ENCODE assay signal across 1 cellular context in the genomic region with DNA sequence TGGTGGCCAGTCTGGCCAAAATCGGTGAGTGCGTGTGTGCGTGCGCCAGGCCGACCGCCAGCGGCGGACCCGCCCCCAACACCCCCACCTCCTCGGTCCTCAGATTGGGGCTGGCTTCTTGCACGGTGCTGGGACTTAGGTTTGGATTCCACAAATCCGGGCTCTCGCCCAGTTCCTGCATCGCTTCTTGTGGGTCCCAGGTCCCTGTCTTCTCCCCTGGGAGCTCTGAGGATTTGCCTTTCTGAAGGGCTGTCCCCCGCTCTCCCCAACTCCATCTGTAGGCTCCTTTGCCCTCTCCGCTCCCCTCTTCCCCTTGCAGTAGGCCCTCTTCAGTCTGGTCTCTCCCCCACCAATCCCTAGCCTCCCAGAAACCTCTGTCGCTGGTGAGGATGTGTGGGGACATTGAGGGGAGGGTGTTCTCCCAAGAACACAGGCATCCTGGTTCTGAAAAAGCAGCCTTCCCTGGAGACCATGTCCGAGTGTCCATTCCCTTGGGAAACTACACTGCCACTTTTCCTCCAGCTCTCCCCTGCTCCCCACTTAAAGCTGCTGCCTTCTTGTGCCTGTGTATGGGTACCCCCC.
A peak's percentile ranks its signal among the peaks of the same experiment; 100 is the strongest.
TF ChIP-seq lines count a peak whose summit lies in the region.

No MANE protein-coding gene starts in this region.

TF ChIP-seq in HepG2, 621 proteins besides CTCF, POLR2A, EP300 and RAD21 (continued from another document):
- TF ChIP-seq, protein P1, sequence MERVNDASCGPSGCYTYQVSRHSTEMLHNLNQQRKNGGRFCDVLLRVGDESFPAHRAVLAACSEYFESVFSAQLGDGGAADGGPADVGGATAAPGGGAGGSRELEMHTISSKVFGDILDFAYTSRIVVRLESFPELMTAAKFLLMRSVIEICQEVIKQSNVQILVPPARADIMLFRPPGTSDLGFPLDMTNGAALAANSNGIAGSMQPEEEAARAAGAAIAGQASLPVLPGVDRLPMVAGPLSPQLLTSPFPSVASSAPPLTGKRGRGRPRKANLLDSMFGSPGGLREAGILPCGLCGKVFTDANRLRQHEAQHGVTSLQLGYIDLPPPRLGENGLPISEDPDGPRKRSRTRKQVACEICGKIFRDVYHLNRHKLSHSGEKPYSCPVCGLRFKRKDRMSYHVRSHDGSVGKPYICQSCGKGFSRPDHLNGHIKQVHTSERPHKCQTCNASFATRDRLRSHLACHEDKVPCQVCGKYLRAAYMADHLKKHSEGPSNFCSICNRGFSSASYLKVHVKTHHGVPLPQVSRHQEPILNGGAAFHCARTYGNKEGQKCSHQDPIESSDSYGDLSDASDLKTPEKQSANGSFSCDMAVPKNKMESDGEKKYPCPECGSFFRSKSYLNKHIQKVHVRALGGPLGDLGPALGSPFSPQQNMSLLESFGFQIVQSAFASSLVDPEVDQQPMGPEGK (CRISPR knock-in tag; IDR thresholded peaks at IDR 0.05), result peak; percentile 36; the same call in 1 of the 2 replicates
- TF ChIP-seq ZNF572 (CRISPR knock-in tag; IDR thresholded peaks at IDR 0.05) (no peak), SMAD1 (CRISPR knock-in tag; IDR thresholded peaks at IDR 0.05; ENCODE audit: borderline replicate concordance, low read depth) (no peak), ZNF749 (CRISPR knock-in tag; IDR thresholded peaks at IDR 0.05; ENCODE audit: borderline replicate concordance) (0 out of 2 replicates have a peak, but pooled peaks have one; percentile 30), RXRA (CRISPR knock-in tag; IDR thresholded peaks at IDR 0.05) (0 out of 2 replicates have a peak, but pooled peaks have one; percentile 20), ZNF17 (CRISPR knock-in tag; IDR thresholded peaks at IDR 0.05) (no peak), TAF1 (CRISPR knock-in tag; IDR thresholded peaks at IDR 0.05) (0 out of 2 replicates have a peak, but pooled peaks have one; percentile 10), KDM2A (CRISPR knock-in tag; IDR thresholded peaks at IDR 0.05; ENCODE audit: borderline replicate concordance, low read depth) (peak; percentile 64; the same call in 1 of the 2 replicates), ZFP82 (CRISPR knock-in tag; IDR thresholded peaks at IDR 0.05; ENCODE audit: borderline replicate concordance) (peak; percentile 4; the same call in 1 of the 2 replicates)
- TF ChIP-seq, protein P2, sequence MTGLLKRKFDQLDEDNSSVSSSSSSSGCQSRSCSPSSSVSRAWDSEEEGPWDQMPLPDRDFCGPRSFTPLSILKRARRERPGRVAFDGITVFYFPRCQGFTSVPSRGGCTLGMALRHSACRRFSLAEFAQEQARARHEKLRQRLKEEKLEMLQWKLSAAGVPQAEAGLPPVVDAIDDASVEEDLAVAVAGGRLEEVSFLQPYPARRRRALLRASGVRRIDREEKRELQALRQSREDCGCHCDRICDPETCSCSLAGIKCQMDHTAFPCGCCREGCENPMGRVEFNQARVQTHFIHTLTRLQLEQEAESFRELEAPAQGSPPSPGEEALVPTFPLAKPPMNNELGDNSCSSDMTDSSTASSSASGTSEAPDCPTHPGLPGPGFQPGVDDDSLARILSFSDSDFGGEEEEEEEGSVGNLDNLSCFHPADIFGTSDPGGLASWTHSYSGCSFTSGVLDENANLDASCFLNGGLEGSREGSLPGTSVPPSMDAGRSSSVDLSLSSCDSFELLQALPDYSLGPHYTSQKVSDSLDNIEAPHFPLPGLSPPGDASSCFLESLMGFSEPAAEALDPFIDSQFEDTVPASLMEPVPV (CRISPR knock-in tag; IDR thresholded peaks at IDR 0.05), result peak; percentile 16; the same call in 1 of the 2 replicates
- TF ChIP-seq, protein P3, sequence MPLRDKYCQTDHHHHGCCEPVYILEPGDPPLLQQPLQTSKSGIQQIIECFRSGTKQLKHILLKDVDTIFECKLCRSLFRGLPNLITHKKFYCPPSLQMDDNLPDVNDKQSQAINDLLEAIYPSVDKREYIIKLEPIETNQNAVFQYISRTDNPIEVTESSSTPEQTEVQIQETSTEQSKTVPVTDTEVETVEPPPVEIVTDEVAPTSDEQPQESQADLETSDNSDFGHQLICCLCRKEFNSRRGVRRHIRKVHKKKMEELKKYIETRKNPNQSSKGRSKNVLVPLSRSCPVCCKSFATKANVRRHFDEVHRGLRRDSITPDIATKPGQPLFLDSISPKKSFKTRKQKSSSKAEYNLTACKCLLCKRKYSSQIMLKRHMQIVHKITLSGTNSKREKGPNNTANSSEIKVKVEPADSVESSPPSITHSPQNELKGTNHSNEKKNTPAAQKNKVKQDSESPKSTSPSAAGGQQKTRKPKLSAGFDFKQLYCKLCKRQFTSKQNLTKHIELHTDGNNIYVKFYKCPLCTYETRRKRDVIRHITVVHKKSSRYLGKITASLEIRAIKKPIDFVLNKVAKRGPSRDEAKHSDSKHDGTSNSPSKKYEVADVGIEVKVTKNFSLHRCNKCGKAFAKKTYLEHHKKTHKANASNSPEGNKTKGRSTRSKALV (CRISPR knock-in tag; IDR thresholded peaks at IDR 0.05), result 0 out of 2 replicates have a peak, but pooled peaks have one; percentile 37
